Comparison of ENCODE assay signal across 8 cellular contexts in the genomic region with DNA sequence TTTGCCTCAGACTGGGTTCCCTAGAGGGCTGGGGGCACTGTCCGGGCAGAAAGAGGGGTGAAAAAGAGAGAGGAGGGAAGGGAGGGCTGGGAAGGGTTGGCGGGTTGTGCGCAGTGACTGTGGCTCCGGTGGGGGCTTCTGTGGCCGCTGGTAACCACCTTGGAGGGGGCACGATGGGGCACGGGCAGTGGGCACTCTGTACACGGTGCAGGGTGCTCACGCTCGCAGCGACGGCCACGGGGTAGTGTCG. TPM values are rescaled to one million over a fixed set of nuclear protein-coding genes. Genes with fewer than 3 reads are reported as not detected.
A peak's percentile ranks its signal among the peaks of the same experiment; 100 is the strongest.
DNase-seq lines count a peak whose midpoint lies in the region; ATAC-seq, FAIRE-seq and TF ChIP-seq lines count a peak whose summit lies in the region.

No MANE protein-coding gene starts in this region.

- peaks cover 10% of the 10 kb centered on the region for H3K4me1 Mint-ChIP-seq in brain
- H3K4me1 Mint-ChIP-seq in stimulated activated memory B cell treated with anti-CD40 and anti-IgM and Interleukin-4, amounts not matched to agents 10 μg/mL and 1 μg/mL and 100 μg/mL, for 72 hours: peaks cover 14% of the 10 kb centered on the region

- in situ Hi-C loops in HepG2 (cut with HindIII; ENCODE audit: extremely low pct_ligation_motif_present, low pct_unique_long_range_greater_than_20kb): loop anchor here (5.0 kb wide), 1 partner anchor 97 kb away; a partner anchor contains a TSS

- H3K9me3 Mint-ChIP-seq in brain: peaks cover 0 to 6% (median 0%) of the 10 kb centered on the region in 5 experiments
- H3K9me3 Mint-ChIP-seq in stimulated activated memory B cell treated with anti-CD40 and anti-IgM and Interleukin-4, amounts not matched to agents 10 μg/mL and 1 μg/mL and 100 μg/mL, for 72 hours: no peaks in the 10 kb centered on the region

- H3K4me3 ChIP-seq in HUES6 (ENCODE audit: low read depth, low read length): peak overlapping the region; percentile 90
- peak overlapping the region; percentile 75 to 91 (median 78) for H3K4me3 ChIP-seq in HepG2 (replicated peaks in 1 of 3; ENCODE audit: insufficient read depth in 1 of 3, low read depth in 2 of 3, low read length in 3 of 3)

- H3K79me2 ChIP-seq in HepG2 (ENCODE audit: insufficient read depth, low read length): peaks cover 41% of the 10 kb centered on the region

- H3K4me2 ChIP-seq in HepG2 (ENCODE audit: low read depth, low read length): peak overlapping the region; percentile 89

- TF ChIP-seq EP300 in HepG2 (IDR thresholded peaks at IDR 0.05; ENCODE audit: low read depth in 2 of 2, low read length in 2 of 2) (no peak), HepG2 (CRISPR knock-in tag; IDR thresholded peaks at IDR 0.05; ENCODE audit: borderline replicate concordance) (no peak)

- no peak overlapping the region for H3K27ac ChIP-seq in HUES6 (ENCODE audit: low read depth, low read length)
- peak overlapping the region; percentile 76 for H3K27ac ChIP-seq in HepG2 (ENCODE audit: extremely low read length, insufficient read depth, low read length)

- H3K9ac ChIP-seq in HUES6 (ENCODE audit: low read length) (peak overlapping the region; percentile 54), HepG2 (ENCODE audit: insufficient read depth, low read depth, low read length) (peak overlapping the region; percentile 78)

- H4K20me1 ChIP-seq in HepG2 (ENCODE audit: insufficient read depth, low read length): no peaks in the 10 kb centered on the region

- no TSS peak for BruUV-seq in HepG2 (replicated peaks; lab: Mats Ljungman, UMichigan)

- peak overlapping the region; percentile 79 to 86 (median 83) for H3K4me3 Mint-ChIP-seq in brain
- peak overlapping the region; percentile 76 for H3K4me3 Mint-ChIP-seq in stimulated activated memory B cell treated with anti-CD40 and anti-IgM and Interleukin-4, amounts not matched to agents 10 μg/mL and 1 μg/mL and 100 μg/mL, for 72 hours

- no peak overlapping the region for H2AFZ ChIP-seq in HepG2 (ENCODE audit: low read length)

- ATAC-seq in HepG2 (peak; percentile 6; the same call in 2 of the 3 replicates), HG02885 (IDR thresholded peaks at IDR 0.05; ENCODE audit: poor library complexity, unreplicated experiment) (no peak)
- ATAC-seq in stimulated activated memory B cell treated with anti-CD40 and anti-IgM and Interleukin-4, amounts not matched to agents 10 μg/mL and 1 μg/mL and 100 μg/mL, for 72 hours: no peak

- POLR2A ChIA-PET in HepG2 (lab: Yijun Ruan, JAX): interaction anchor here (0.9 to 3.1 kb wide), 4 partner anchors 11 to 89 kb away, joined by 3 to 14 read pairs (median 9); a partner anchor contains a TSS
- POLR2A ChIA-PET in GM10248 (lab: Yijun Ruan, JAX): no interaction called here

- TF ChIP-seq CTCF in brain (conservative IDR thresholded peaks at IDR 0.05): no peak
- no peak for TF ChIP-seq CTCF in HepG2 (CRISPR knock-in tag; IDR thresholded peaks at IDR 0.05)
- no peak for TF ChIP-seq CTCF in GM10248 (IDR thresholded peaks at IDR 0.05; ENCODE audit: control extremely low read depth, extremely low read depth, low read depth, missing control alignments)

- no peak for TF ChIP-seq RAD21 in HepG2 (CRISPR knock-in tag; IDR thresholded peaks at IDR 0.05)

- intact Hi-C loops in HepG2 (cut with micrococcal nuclease; ENCODE audit: unreplicated experiment): loop anchor here (5.0 kb wide), 2 partner anchors 97 to 202 kb away; a partner anchor contains a TSS

- CTCF ChIA-PET in HepG2 (lab: Yijun Ruan, JAX; ENCODE audit: low intra/inter-chr PET ratio, low total read pairs): no interaction called here
- CTCF ChIA-PET in GM10248 (lab: Yijun Ruan, JAX): interaction anchor here (1.2 to 1.6 kb wide), 2 partner anchors 18 to 21 kb away, joined by 3 to 5 read pairs; no protein-coding TSS in a partner anchor

- H3K9me3 ChIP-seq in HUES6 (ENCODE audit: control insufficient read depth, insufficient read depth, low read depth, low read length) (no peaks in the 10 kb centered on the region), HepG2 (ENCODE audit: low read length) (no peaks in the 10 kb centered on the region)

- peaks cover 39% of the 10 kb centered on the region for H3K27me3 ChIP-seq in HUES6 (ENCODE audit: control insufficient read depth, insufficient read depth, low read length)
- H3K27me3 ChIP-seq in HepG2 (ENCODE audit: control insufficient read depth in 1 of 2, insufficient read depth in 2 of 2, low read length in 2 of 2): peaks cover 0 to 4% of the 10 kb centered on the region in 2 experiments; a peak in 1 of 5 replicates

- H3K4me1 ChIP-seq in HUES6 (ENCODE audit: control insufficient read depth, insufficient read depth, low read length) (peaks cover 7% of the 10 kb centered on the region; the same call in 1 of the 2 replicates), HepG2 (ENCODE audit: insufficient read depth, low read length) (peaks cover 86% of the 10 kb centered on the region)

- H3K36me3 Mint-ChIP-seq in brain: no peaks in the 10 kb centered on the region
- no peaks in the 10 kb centered on the region for H3K36me3 Mint-ChIP-seq in stimulated activated memory B cell treated with anti-CD40 and anti-IgM and Interleukin-4, amounts not matched to agents 10 μg/mL and 1 μg/mL and 100 μg/mL, for 72 hours

- no peak for DNase-seq in HepG2 (ENCODE audit: low spot score)
- no peak for DNase-seq in NCI-H446 (lab: John Stamatoyannopoulos, UW)
- no peak for DNase-seq in NCI-H526 treated with DMSO at 0.1 percent for 48 hours (lab: John Stamatoyannopoulos, UW)
- no peak for DNase-seq in GM10248 (ENCODE audit: extremely low spot score)

- 21% methylated on average over 11 of the region's 14 CpGs for WGBS in HepG2 (ENCODE audit: low lambda C conversion rate)

- H3K27me3 Mint-ChIP-seq in brain: peaks cover 70% of the 10 kb centered on the region
- H3K27me3 Mint-ChIP-seq in stimulated activated memory B cell treated with anti-CD40 and anti-IgM and Interleukin-4, amounts not matched to agents 10 μg/mL and 1 μg/mL and 100 μg/mL, for 72 hours: peaks cover 31% of the 10 kb centered on the region

- TF ChIP-seq POLR2A in HepG2 (IDR thresholded peaks at IDR 0.05; ENCODE audit: insufficient read depth in 1 of 2, low read depth in 2 of 2, low read length in 2 of 2): no peak

- H3K36me3 ChIP-seq in HUES6 (ENCODE audit: control insufficient read depth, insufficient read depth, low read length): no peaks in the 10 kb centered on the region
- no peaks in the 10 kb centered on the region for H3K36me3 ChIP-seq in HepG2 (replicated peaks in 1 of 2; ENCODE audit: control insufficient read depth in 1 of 2, insufficient read depth in 2 of 2, low read length in 2 of 2)

- FAIRE-seq in HepG2 (lab: Jason Lieb, UNC): no peak

- no peak overlapping the region for H3K27ac Mint-ChIP-seq in brain
- H3K27ac Mint-ChIP-seq in stimulated activated memory B cell treated with anti-CD40 and anti-IgM and Interleukin-4, amounts not matched to agents 10 μg/mL and 1 μg/mL and 100 μg/mL, for 72 hours: no peak overlapping the region

RNA-seq across cellular contexts. Expression of a gene that starts 0.6 kb away (rescaled TPM):
- polyA plus RNA-seq in brain (ENCODE audit: insufficient read depth, low read depth, low replicate concordance) (153 TPM), HepG2 (2011; rRNA removed) (127 and 160 TPM in 2 replicates)
- 39.5 and 60.6 TPM in 2 replicates for total RNA-seq in HepG2 (2016; rRNA removed; fragmentation: Illumina TruSeq; extraction: Trizol)
- total RNA-seq in HepG2 (2016; cell fraction: cytosol; rRNA removed; fragmentation: Illumina TruSeq; extraction: Trizol; ENCODE audit: low read depth): 31.6 and 42.4 TPM in 2 replicates
- 36.8 and 62.7 TPM in 2 replicates for total RNA-seq in HepG2 (2016; cell fraction: insoluble cytoplasmic fraction; rRNA removed; fragmentation: Illumina TruSeq; extraction: Trizol)
- total RNA-seq in HepG2 (2016; cell fraction: membrane; rRNA removed; fragmentation: Illumina TruSeq; extraction: Trizol): 53.7 and 65.8 TPM in 2 replicates
- 44.1 and 48.9 TPM in 2 replicates for total RNA-seq in HepG2 (2016; cell fraction: nucleus; rRNA removed; fragmentation: Illumina TruSeq; extraction: Trizol)
- polyA plus RNA-seq in HepG2 (2011; cell fraction: cytosol; rRNA removed): 145 and 183 TPM in 2 replicates
- 77.5 and 88.9 TPM in 2 replicates for polyA plus RNA-seq in HepG2 (2011; cell fraction: nucleus; rRNA removed)
- 40.5 and 51.4 TPM in 2 replicates for polyA plus RNA-seq in HepG2 (2012)
- 35.9 and 51.7 TPM in 2 replicates for polyA plus RNA-seq in HepG2 (2016; cell fraction: cytosol; fragmentation: Illumina TruSeq; extraction: Trizol; ENCODE audit: low read depth)
- polyA plus RNA-seq in HepG2 (2016; cell fraction: insoluble cytoplasmic fraction; fragmentation: Illumina TruSeq; extraction: Trizol; ENCODE audit: low read depth): 47.5 and 48.8 TPM in 2 replicates
- 56.6 and 67.1 TPM in 2 replicates for polyA plus RNA-seq in HepG2 (2016; cell fraction: membrane; fragmentation: Illumina TruSeq; extraction: Trizol; ENCODE audit: low read depth)
- polyA plus RNA-seq in HepG2 (2016; cell fraction: nucleus; fragmentation: Illumina TruSeq; extraction: Trizol; ENCODE audit: insufficient read depth, low read depth): 83.7 and 88.2 TPM in 2 replicates
- 159 and 370 TPM in 2 replicates for polyA minus RNA-seq in HepG2 (2011; rRNA and poly(A)+ RNA removed; ENCODE audit: low replicate concordance)
- polyA minus RNA-seq in HepG2 (2011; cell fraction: cytosol; rRNA and poly(A)+ RNA removed): 54.5 and 69.4 TPM in 2 replicates
- 23.7 and 30.3 TPM in 2 replicates for polyA minus RNA-seq in HepG2 (2011; cell fraction: nucleus; rRNA and poly(A)+ RNA removed)

RNA-seq across cellular contexts. Expression of a gene that starts 38.8 kb away (rescaled TPM):
- polyA plus RNA-seq in brain (ENCODE audit: insufficient read depth, low read depth, low replicate concordance) (62.5 TPM), HepG2 (2011; rRNA removed) (50.8 and 64.3 TPM in 2 replicates)
- 67.6 and 97.1 TPM in 2 replicates for total RNA-seq in HepG2 (2016; rRNA removed; fragmentation: Illumina TruSeq; extraction: Trizol)
- total RNA-seq in HepG2 (2016; cell fraction: cytosol; rRNA removed; fragmentation: Illumina TruSeq; extraction: Trizol; ENCODE audit: low read depth): 43.5 and 44.1 TPM in 2 replicates
- total RNA-seq in HepG2 (2016; cell fraction: insoluble cytoplasmic fraction; rRNA removed; fragmentation: Illumina TruSeq; extraction: Trizol): 66.0 and 92.7 TPM in 2 replicates
- 109 and 111 TPM in 2 replicates for total RNA-seq in HepG2 (2016; cell fraction: membrane; rRNA removed; fragmentation: Illumina TruSeq; extraction: Trizol)
- 24.1 and 29.7 TPM in 2 replicates for total RNA-seq in HepG2 (2016; cell fraction: nucleus; rRNA removed; fragmentation: Illumina TruSeq; extraction: Trizol)
- 39.2 and 54.5 TPM in 2 replicates for polyA plus RNA-seq in HepG2 (2011; cell fraction: cytosol; rRNA removed)
- polyA plus RNA-seq in HepG2 (2011; cell fraction: nucleus; rRNA removed): 13.9 and 16.0 TPM in 2 replicates
- polyA plus RNA-seq in HepG2 (2012): 30.2 and 34.8 TPM in 2 replicates
- polyA plus RNA-seq in HepG2 (2016; cell fraction: cytosol; fragmentation: Illumina TruSeq; extraction: Trizol; ENCODE audit: low read depth): 58.2 and 66.9 TPM in 2 replicates
- polyA plus RNA-seq in HepG2 (2016; cell fraction: insoluble cytoplasmic fraction; fragmentation: Illumina TruSeq; extraction: Trizol; ENCODE audit: low read depth): 110 and 111 TPM in 2 replicates
- 110 and 116 TPM in 2 replicates for polyA plus RNA-seq in HepG2 (2016; cell fraction: membrane; fragmentation: Illumina TruSeq; extraction: Trizol; ENCODE audit: low read depth)
- polyA plus RNA-seq in HepG2 (2016; cell fraction: nucleus; fragmentation: Illumina TruSeq; extraction: Trizol; ENCODE audit: insufficient read depth, low read depth): 41.6 and 42.0 TPM in 2 replicates
- polyA minus RNA-seq in HepG2 (2011; rRNA and poly(A)+ RNA removed; ENCODE audit: low replicate concordance): 31.4 and 38.5 TPM in 2 replicates
- polyA minus RNA-seq in HepG2 (2011; cell fraction: cytosol; rRNA and poly(A)+ RNA removed): 29.3 and 33.2 TPM in 2 replicates
- polyA minus RNA-seq in HepG2 (2011; cell fraction: nucleus; rRNA and poly(A)+ RNA removed): 14.2 and 21.6 TPM in 2 replicates
